In genomic region chr2:124649001-124649400, GRCh38 we compare ENCODE assay signal across 30 cellular contexts.
"Had no signal": no experiment of that assay in that cellular context is flagged by ENCODE, and none has a peak within 500 bp of the region (broad histone marks: within the 10 kb centered on the region; RNA-seq: fewer than 3 reads in every experiment).

No MANE protein-coding gene starts in this region.

- H3K4me3 Mint-ChIP-seq: activated B cell treated with CpG ODN at 0.5 μM for 24 hours; activated CD4-positive, alpha-beta memory T cell treated with anti-CD3 and anti-CD28 coated beads, Interleukin-2, amount 10 ng/mL, durations not matched to agents 7 days and 5 days; activated CD8-positive, alpha-beta memory T cell treated with anti-CD3 and anti-CD28 coated beads, Interleukin-2, amount 10 ng/mL, durations not matched to agents 7 days and 5 days; activated naive CD4-positive, alpha-beta T cell treated with anti-CD3 and anti-CD28 coated beads, Interleukin-2, amount 10 ng/mL, durations not matched to agents 7 days and 5 days; activated naive CD8-positive, alpha-beta T cell had no signal

- DNase-seq: activated B cell treated with CpG ODN at 0.5 μM for 24 hours; activated CD4-positive, alpha-beta memory T cell treated with anti-CD3 and anti-CD28 coated beads, Interleukin-2, amount 10 ng/mL, durations not matched to agents 7 days and 5 days; activated CD4-positive, alpha-beta T cell treated with anti-CD3 and anti-CD28 coated beads for 1 hour; activated CD4-positive, alpha-beta T cell treated with anti-CD3 and anti-CD28 coated beads for 48 hours; activated CD8-positive, alpha-beta memory T cell treated with anti-CD3 and anti-CD28 coated beads for 24 hours; activated CD8-positive, alpha-beta memory T cell treated with anti-CD3 and anti-CD28 coated beads, Interleukin-2, amount 10 ng/mL, durations not matched to agents 7 days and 5 days; activated CD8-positive, alpha-beta memory T cell treated with anti-CD3 and anti-CD28 coated beads, Interleukin-2, amount 50 U/mL, for 48 hours; activated effector memory CD4-positive, alpha-beta T cell treated with Interleukin-2 at 50 U/mL for 16 hours; activated naive CD4-positive, alpha-beta T cell treated with anti-CD3 and anti-CD28 coated beads, Interleukin-2, amount 10 ng/mL, durations not matched to agents 7 days and 5 days; activated T-cell treated with anti-CD3 and anti-CD28 coated beads, Interleukin-2, amount 50 U/mL, for 48 hours; amniotic stem cell; MM.1S; MV-4-11; NCI-H1092; NCI-H1436 treated with DMSO at 0.1 percent for 48 hours; NCI-H1694 treated with DMSO at 0.1 percent for 48 hours; NCI-H2029; NCI-H345; NCI-H524 treated with DMSO at 0.1 percent for 48 hours; NK-92 treated with Interleukin-12 subunit alpha and Interleukin-12 subunit beta, amount 100 ng/mL, for 24 hours; Right ventricle myocardium superior; SW 1271; T-helper 1 cell; T-helper 2 cell; T-helper 9 cell had no signal

- H3K27me3 Mint-ChIP-seq: activated B cell treated with CpG ODN at 0.5 μM for 24 hours; activated CD4-positive, alpha-beta memory T cell treated with anti-CD3 and anti-CD28 coated beads, Interleukin-2, amount 10 ng/mL, durations not matched to agents 7 days and 5 days; activated CD8-positive, alpha-beta memory T cell treated with anti-CD3 and anti-CD28 coated beads, Interleukin-2, amount 10 ng/mL, durations not matched to agents 7 days and 5 days; activated naive CD4-positive, alpha-beta T cell treated with anti-CD3 and anti-CD28 coated beads, Interleukin-2, amount 10 ng/mL, durations not matched to agents 7 days and 5 days; activated naive CD8-positive, alpha-beta T cell had no signal

- H3K4me2 ChIP-seq: KMS-11 had no signal

- H3K27me3 ChIP-seq: ascending aorta, cardiac muscle cell had no signal

- H3K4me1 Mint-ChIP-seq: activated B cell treated with CpG ODN at 0.5 μM for 24 hours; activated CD4-positive, alpha-beta memory T cell treated with anti-CD3 and anti-CD28 coated beads, Interleukin-2, amount 10 ng/mL, durations not matched to agents 7 days and 5 days; activated CD8-positive, alpha-beta memory T cell treated with anti-CD3 and anti-CD28 coated beads, Interleukin-2, amount 10 ng/mL, durations not matched to agents 7 days and 5 days; activated naive CD4-positive, alpha-beta T cell treated with anti-CD3 and anti-CD28 coated beads, Interleukin-2, amount 10 ng/mL, durations not matched to agents 7 days and 5 days had no signal

- H3K27ac Mint-ChIP-seq: activated B cell treated with CpG ODN at 0.5 μM for 24 hours; activated CD4-positive, alpha-beta memory T cell treated with anti-CD3 and anti-CD28 coated beads, Interleukin-2, amount 10 ng/mL, durations not matched to agents 7 days and 5 days; activated CD8-positive, alpha-beta memory T cell treated with anti-CD3 and anti-CD28 coated beads, Interleukin-2, amount 10 ng/mL, durations not matched to agents 7 days and 5 days; activated naive CD4-positive, alpha-beta T cell treated with anti-CD3 and anti-CD28 coated beads, Interleukin-2, amount 10 ng/mL, durations not matched to agents 7 days and 5 days; activated naive CD8-positive, alpha-beta T cell had no signal

- ATAC-seq: activated CD8-positive, alpha-beta memory T cell treated with anti-CD3 and anti-CD28 coated beads, Interleukin-2, amount 10 ng/mL, durations not matched to agents 7 days and 5 days had no signal

- H3K4me1 ChIP-seq: ascending aorta had no signal

- H3K27ac ChIP-seq: ascending aorta, cardiac muscle cell, KMS-11, VCaP had no signal

- H3K36me3 ChIP-seq: ascending aorta, cardiac muscle cell had no signal

- H3K4me3 ChIP-seq: ascending aorta, cardiac muscle cell had no signal

- H3K36me3 Mint-ChIP-seq: activated CD8-positive, alpha-beta memory T cell treated with anti-CD3 and anti-CD28 coated beads, Interleukin-2, amount 10 ng/mL, durations not matched to agents 7 days and 5 days; activated naive CD4-positive, alpha-beta T cell treated with anti-CD3 and anti-CD28 coated beads, Interleukin-2, amount 10 ng/mL, durations not matched to agents 7 days and 5 days; activated naive CD8-positive, alpha-beta T cell had no signal
